Comparison of ENCODE assay signal across 1 cellular context in the genomic region with DNA sequence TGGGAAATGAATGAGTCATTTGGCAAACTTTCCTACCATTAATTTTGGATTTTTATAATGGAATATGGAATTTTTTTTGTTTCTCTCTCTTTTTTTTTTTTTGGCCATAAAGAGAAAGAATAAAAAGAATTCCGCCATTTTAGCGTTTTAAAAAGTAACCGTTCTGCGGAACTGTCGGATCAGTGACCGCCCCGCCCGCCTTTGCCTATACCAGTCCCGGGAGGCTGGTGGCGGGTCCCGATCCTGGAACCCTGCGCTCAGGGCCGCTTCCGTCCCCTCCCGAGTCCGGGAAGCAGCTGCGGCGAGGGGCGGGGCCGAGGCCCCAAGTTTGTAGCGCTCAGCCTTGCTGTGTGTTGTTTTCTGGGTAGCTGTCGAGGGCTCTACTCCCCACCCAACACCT.
TF ChIP-seq lines count a peak whose summit lies in the region.

No MANE protein-coding gene starts in this region.

TF ChIP-seq in WTC11, 78 proteins besides CTCF, POLR2A, EP300 and RAD21 (continued from another document):
- TF ChIP-seq, protein P1, sequence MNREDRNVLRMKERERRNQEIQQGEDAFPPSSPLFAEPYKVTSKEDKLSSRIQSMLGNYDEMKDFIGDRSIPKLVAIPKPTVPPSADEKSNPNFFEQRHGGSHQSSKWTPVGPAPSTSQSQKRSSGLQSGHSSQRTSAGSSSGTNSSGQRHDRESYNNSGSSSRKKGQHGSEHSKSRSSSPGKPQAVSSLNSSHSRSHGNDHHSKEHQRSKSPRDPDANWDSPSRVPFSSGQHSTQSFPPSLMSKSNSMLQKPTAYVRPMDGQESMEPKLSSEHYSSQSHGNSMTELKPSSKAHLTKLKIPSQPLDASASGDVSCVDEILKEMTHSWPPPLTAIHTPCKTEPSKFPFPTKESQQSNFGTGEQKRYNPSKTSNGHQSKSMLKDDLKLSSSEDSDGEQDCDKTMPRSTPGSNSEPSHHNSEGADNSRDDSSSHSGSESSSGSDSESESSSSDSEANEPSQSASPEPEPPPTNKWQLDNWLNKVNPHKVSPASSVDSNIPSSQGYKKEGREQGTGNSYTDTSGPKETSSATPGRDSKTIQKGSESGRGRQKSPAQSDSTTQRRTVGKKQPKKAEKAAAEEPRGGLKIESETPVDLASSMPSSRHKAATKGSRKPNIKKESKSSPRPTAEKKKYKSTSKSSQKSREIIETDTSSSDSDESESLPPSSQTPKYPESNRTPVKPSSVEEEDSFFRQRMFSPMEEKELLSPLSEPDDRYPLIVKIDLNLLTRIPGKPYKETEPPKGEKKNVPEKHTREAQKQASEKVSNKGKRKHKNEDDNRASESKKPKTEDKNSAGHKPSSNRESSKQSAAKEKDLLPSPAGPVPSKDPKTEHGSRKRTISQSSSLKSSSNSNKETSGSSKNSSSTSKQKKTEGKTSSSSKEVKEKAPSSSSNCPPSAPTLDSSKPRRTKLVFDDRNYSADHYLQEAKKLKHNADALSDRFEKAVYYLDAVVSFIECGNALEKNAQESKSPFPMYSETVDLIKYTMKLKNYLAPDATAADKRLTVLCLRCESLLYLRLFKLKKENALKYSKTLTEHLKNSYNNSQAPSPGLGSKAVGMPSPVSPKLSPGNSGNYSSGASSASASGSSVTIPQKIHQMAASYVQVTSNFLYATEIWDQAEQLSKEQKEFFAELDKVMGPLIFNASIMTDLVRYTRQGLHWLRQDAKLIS (CRISPR knock-in tag; IDR thresholded peaks at IDR 0.05; ENCODE audit: borderline replicate concordance) = no peak
- no peak for TF ChIP-seq RELA (CRISPR knock-in tag; IDR thresholded peaks at IDR 0.05; ENCODE audit: borderline replicate concordance)
- TF ChIP-seq ZNF671 (CRISPR knock-in tag; IDR thresholded peaks at IDR 0.05) = no peak
- no peak for TF ChIP-seq ZNF138 (CRISPR knock-in tag; conservative IDR thresholded peaks at IDR 0.05)
- no peak for TF ChIP-seq ZNF396 (CRISPR knock-in tag; IDR thresholded peaks at IDR 0.05; ENCODE audit: borderline replicate concordance)
- TF ChIP-seq, protein P2, sequence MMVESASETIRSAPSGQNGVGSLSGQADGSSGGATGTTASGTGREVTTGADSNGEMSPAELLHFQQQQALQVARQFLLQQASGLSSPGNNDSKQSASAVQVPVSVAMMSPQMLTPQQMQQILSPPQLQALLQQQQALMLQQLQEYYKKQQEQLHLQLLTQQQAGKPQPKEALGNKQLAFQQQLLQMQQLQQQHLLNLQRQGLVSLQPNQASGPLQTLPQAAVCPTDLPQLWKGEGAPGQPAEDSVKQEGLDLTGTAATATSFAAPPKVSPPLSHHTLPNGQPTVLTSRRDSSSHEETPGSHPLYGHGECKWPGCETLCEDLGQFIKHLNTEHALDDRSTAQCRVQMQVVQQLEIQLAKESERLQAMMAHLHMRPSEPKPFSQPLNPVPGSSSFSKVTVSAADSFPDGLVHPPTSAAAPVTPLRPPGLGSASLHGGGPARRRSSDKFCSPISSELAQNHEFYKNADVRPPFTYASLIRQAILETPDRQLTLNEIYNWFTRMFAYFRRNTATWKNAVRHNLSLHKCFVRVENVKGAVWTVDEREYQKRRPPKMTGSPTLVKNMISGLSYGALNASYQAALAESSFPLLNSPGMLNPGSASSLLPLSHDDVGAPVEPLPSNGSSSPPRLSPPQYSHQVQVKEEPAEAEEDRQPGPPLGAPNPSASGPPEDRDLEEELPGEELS (CRISPR knock-in tag; IDR thresholded peaks at IDR 0.05) = no peak
- no peak for TF ChIP-seq MXD4 (CRISPR knock-in tag; IDR thresholded peaks at IDR 0.05; ENCODE audit: borderline replicate concordance)
